12 cellular contexts compared by ENCODE assay signal in the genomic region with DNA sequence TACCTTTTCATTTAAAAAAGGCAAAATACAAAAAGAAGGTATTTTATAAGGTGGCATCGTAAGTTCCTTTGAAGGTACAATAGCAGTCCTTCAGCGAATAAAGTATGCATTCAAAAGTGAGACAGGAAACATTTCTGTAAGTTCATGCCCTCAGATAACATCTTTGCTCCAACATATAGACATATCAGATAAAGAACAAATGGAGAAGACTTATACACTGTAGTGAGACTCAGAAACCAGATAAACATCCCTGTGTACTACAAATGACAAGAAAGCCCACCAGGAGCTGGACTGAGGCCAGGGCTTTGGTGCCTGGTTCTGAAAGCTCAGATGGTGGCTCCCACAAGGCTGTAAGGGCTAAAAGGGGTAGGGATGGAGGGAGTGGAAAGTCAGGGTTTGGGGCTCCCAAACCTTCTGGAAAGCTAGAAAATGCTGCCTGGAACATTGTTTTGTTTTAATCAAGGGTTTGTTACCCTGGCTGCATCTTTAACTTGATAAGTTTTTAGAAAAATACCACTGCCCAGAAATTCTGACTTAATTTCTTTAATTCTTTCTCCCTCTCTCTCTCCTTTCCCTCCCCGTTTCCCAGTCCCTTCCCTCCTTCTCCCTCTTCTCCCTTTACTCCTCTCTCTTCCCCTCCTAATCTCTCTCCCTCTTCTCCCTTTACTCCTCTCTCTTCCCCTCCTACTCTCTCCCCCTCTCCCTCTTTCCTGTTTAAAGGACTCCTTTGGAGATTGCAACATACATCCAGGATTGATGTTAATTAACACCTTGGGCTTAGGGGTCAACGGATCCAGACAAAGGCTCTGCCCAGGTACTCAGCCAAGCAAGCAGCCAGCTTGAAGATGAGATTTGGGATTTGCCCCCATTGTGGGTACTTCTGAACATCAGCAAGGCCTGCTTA.
"Had no signal": no experiment of that assay in that cellular context is flagged by ENCODE, and none has a peak within 500 bp of the region (broad histone marks: within the 10 kb centered on the region; RNA-seq: fewer than 3 reads in every experiment).

No MANE protein-coding gene starts in this region.

- ATAC-seq: activated CD8-positive, alpha-beta T cell treated with anti-CD3 and anti-CD28 coated beads for 36 hours; gastrocnemius medialis; left lung had no signal

- H3K4me3 ChIP-seq: cardiac muscle cell, gastrocnemius medialis, left lung, tibial nerve had no signal

- H3K27me3 ChIP-seq: cardiac muscle cell, gastrocnemius medialis, left lung, tibial nerve had no signal

- H3K27ac ChIP-seq: cardiac muscle cell, gastrocnemius medialis, left lung, tibial nerve had no signal

- H3K9me3 ChIP-seq: gastrocnemius medialis, left lung, tibial nerve had no signal

- H3K4me1 ChIP-seq: left lung, tibial nerve had no signal

- DNase-seq: activated CD8-positive, alpha-beta memory T cell treated with anti-CD3 and anti-CD28 coated beads, Interleukin-2, amount 50 U/mL, for 4 hours; activated CD8-positive, alpha-beta T cell treated with anti-CD3 and anti-CD28 coated beads for 36 hours; activated naive CD4-positive, alpha-beta T cell treated with anti-CD3 and anti-CD28 coated beads for 36 hours; gastrocnemius medialis; islet precursor cell; left lung; nephron progenitor cell; T-helper 9 cell had no signal

- H3K36me3 ChIP-seq: cardiac muscle cell, gastrocnemius medialis, left lung, tibial nerve had no signal

- FAIRE-seq: astrocyte, colon had no signal
